In the genomic region with DNA sequence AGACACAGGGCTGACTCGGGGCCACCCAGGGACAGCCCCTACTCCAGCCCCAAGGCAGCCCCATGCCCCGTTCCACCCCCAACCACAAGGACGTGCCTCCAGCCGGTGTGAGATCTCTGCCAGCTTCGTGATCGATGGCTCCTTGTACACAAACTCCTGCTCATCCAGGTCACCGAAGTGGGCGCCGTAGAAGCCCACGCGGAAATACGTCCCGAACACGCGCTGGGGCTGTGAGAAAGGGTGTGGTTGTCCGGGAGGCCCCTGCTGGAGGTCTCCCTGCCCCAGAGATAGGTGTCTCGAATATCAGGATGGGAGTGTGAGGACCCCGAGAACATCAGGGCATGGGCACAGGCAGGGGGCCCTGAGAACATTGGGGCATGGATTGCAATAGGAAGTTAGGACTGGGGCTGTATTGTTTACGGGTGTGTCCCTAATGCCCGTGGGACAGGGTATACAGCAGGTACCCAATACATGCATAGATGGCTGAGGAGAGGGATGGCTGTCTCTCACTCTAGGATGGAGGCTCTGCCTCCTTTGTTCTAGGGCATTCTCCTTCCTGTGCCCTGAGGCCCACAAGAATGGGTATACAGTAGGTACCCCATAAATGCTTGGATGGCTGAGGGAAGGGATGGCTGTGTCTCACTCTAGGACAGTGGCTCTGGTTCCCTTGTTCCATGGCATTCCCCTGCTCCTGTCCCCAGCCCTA, we compare ENCODE assay signal across 1 cellular context.
TF ChIP-seq lines count a peak whose summit lies in the region.

No MANE protein-coding gene starts in this region.

TF ChIP-seq in H1, 55 proteins besides CTCF, POLR2A, EP300 and RAD21:
- TF ChIP-seq RFX5 (IDR thresholded peaks at IDR 0.05; ENCODE audit: borderline replicate concordance, low read depth, low read length): no peak
- TF ChIP-seq CEBPB (IDR thresholded peaks at IDR 0.05; ENCODE audit: low read depth, low read length): no peak
- no peak for TF ChIP-seq CHD1 (IDR thresholded peaks at IDR 0.05; ENCODE audit: low read depth, low read length)
- no peak for TF ChIP-seq JUND (IDR thresholded peaks at IDR 0.05; ENCODE audit: low read length)
- TF ChIP-seq CREB1 (IDR thresholded peaks at IDR 0.05): no peak
- TF ChIP-seq TAF1 (IDR thresholded peaks at IDR 0.05; ENCODE audit: low read depth, low read length): no peak
- no peak for TF ChIP-seq E2F6 (IDR thresholded peaks at IDR 0.05)
- TF ChIP-seq SIRT6 (IDR thresholded peaks at IDR 0.05; ENCODE audit: low read length): no peak
- no peak for TF ChIP-seq SIX5 (IDR thresholded peaks at IDR 0.05; ENCODE audit: low read depth, low read length)
- no peak for TF ChIP-seq CBX5 (IDR thresholded peaks at IDR 0.05; ENCODE audit: low read depth, low read length)
- no peak for TF ChIP-seq SUZ12 (IDR thresholded peaks at IDR 0.05; ENCODE audit: low read length)
TF ChIP-seq in H1: peak in this region for 0.
